Comparison of ENCODE assay signal across 1 cellular context in genomic region chr4:22474636-22475310, GRCh38.
TF ChIP-seq lines count a peak whose summit lies in the region.

No MANE protein-coding gene starts in this region.

TF ChIP-seq in HepG2, 621 proteins besides CTCF, POLR2A, EP300 and RAD21 (continued from another document):
- peak; percentile 38; the same call in 1 of the 2 replicates for TF ChIP-seq ARID3A (IDR thresholded peaks at IDR 0.05; ENCODE audit: low read depth, low read length)
- 0 out of 2 replicates have a peak, but pooled peaks have one; percentile 24 for TF ChIP-seq SMAD3 (CRISPR knock-in tag; IDR thresholded peaks at IDR 0.05)
- TF ChIP-seq ZBTB7A (CRISPR knock-in tag; IDR thresholded peaks at IDR 0.05) = no peak
- TF ChIP-seq ISX (CRISPR knock-in tag; conservative IDR thresholded peaks at IDR 0.05) = no peak
- TF ChIP-seq USF2 (IDR thresholded peaks at IDR 0.05; ENCODE audit: low read depth, low read length) = no peak
- no peak for TF ChIP-seq USF2 (CRISPR knock-in tag; IDR thresholded peaks at IDR 0.05; ENCODE audit: borderline replicate concordance)
- no peak for TF ChIP-seq ZFAT (CRISPR knock-in tag; conservative IDR thresholded peaks at IDR 0.05)
- TF ChIP-seq TBX2 (CRISPR knock-in tag; IDR thresholded peaks at IDR 0.05; ENCODE audit: borderline replicate concordance) = peak; percentile 48; the same call in 1 of the 2 replicates
- TF ChIP-seq ZNF441 (CRISPR knock-in tag; IDR thresholded peaks at IDR 0.05; ENCODE audit: borderline replicate concordance) = no peak
- TF ChIP-seq KLF9 (CRISPR knock-in tag; IDR thresholded peaks at IDR 0.05; ENCODE audit: low read depth) = no peak
- no peak for TF ChIP-seq FOXO4 (CRISPR knock-in tag; conservative IDR thresholded peaks at IDR 0.05)
- TF ChIP-seq ZSCAN9 (CRISPR knock-in tag; IDR thresholded peaks at IDR 0.05; ENCODE audit: borderline replicate concordance) = no peak
- no peak for TF ChIP-seq ZNF34 (CRISPR knock-in tag; IDR thresholded peaks at IDR 0.05; ENCODE audit: borderline replicate concordance)
- TF ChIP-seq NFRKB (IDR thresholded peaks at IDR 0.05) = no peak
